ENCODE assay signal across 17 cellular contexts in genomic region chr9:127934248-127934647, GRCh38. TPM values are rescaled to one million over a fixed set of nuclear protein-coding genes. Genes with fewer than 3 reads are reported as not detected.
DNase-seq lines count a peak whose midpoint lies in the region; ATAC-seq and TF ChIP-seq lines count a peak whose summit lies in the region.
"Had no signal": no experiment of that assay in that cellular context is flagged by ENCODE, and none has a peak within 500 bp of the region (broad histone marks: within the 10 kb centered on the region; RNA-seq: fewer than 3 reads in every experiment).

No MANE protein-coding gene starts in this region.

- intact Hi-C loops in adrenal gland (cut with DNase I) = no loop called here

- H3F3A ChIP-seq in DOHH2 (ENCODE audit: control insufficient read depth, insufficient read depth) = peaks cover 11% of the 10 kb centered on the region

- 88 to 98% (median 94%) methylated on average over 4 of the region's 4 CpGs for WGBS in adrenal gland, 4 donors

- TF ChIP-seq CTCF in DOHH2 (IDR thresholded peaks at IDR 0.05; ENCODE audit: low read depth, low read length, poor library complexity, severe bottlenecking) (peak; percentile 39), osteoblast (IDR thresholded peaks at IDR 0.05; ENCODE audit: extremely low read depth, low read depth, low read length) (peak; percentile 7), adrenal gland (IDR thresholded peaks at IDR 0.05) (no peak)

- H3K27ac Mint-ChIP-seq in activated naive CD8-positive, alpha-beta T cell = no peak overlapping the region
- H3K27ac Mint-ChIP-seq in activated naive CD8-positive, alpha-beta T cell treated with anti-CD3 and anti-CD28 coated beads, Interleukin-2, amount 50 U/mL, for 24 hours = no peak overlapping the region
- H3K27ac Mint-ChIP-seq in activated T-helper 17 cell treated with anti-CD3 and anti-CD28 coated beads, Interleukin-2, amount 50 U/mL, for 72 hours = peak overlapping the region; percentile 15
- H3K27ac Mint-ChIP-seq: activated T-helper 2 cell treated with anti-CD3 and anti-CD28 coated beads, Interferon-gamma antibody, Interleukin-2, Interleukin-4, amounts not matched to agents 10 μg/mL and 5 μg/mL and 100 μg/mL, durations not matched to agents 14 hours and 24 hours and 36 hours had no signal

- H3K4me3 Mint-ChIP-seq in activated naive CD8-positive, alpha-beta T cell = peak overlapping the region; percentile 55
- H3K4me3 Mint-ChIP-seq in activated naive CD8-positive, alpha-beta T cell treated with anti-CD3 and anti-CD28 coated beads, Interleukin-2, amount 50 U/mL, for 24 hours = no peak overlapping the region
- no peak overlapping the region for H3K4me3 Mint-ChIP-seq in activated T-helper 17 cell treated with anti-CD3 and anti-CD28 coated beads, Interleukin-2, amount 50 U/mL, for 72 hours

- H3K9me2 ChIP-seq in DOHH2 (replicated peaks; ENCODE audit: control insufficient read depth, low read length) = no peaks in the 10 kb centered on the region

- H3K4me1 ChIP-seq in DOHH2 (ENCODE audit: control insufficient read depth, low read length) = peaks cover 39% of the 10 kb centered on the region
- H3K4me1 ChIP-seq in osteoblast (ENCODE audit: insufficient read depth, low read length) = peaks cover 51% of the 10 kb centered on the region
- peaks cover 23 to 42% of the 10 kb centered on the region in 2 donors for H3K4me1 ChIP-seq in adrenal gland (replicated peaks in 1 of 2)

- H3K4me3 ChIP-seq in DOHH2 (ENCODE audit: low read length) = no peak overlapping the region
- no peak overlapping the region for H3K4me3 ChIP-seq in osteoblast (ENCODE audit: insufficient read depth, low read length)
- H3K4me3 ChIP-seq in adrenal gland = no peak overlapping the region
- H3K4me3 ChIP-seq: coronary artery, thoracic aorta had no signal

- no peak for ATAC-seq in activated naive CD8-positive, alpha-beta T cell treated with anti-CD3 and anti-CD28 coated beads, Interleukin-2, amount 50 U/mL, for 24 hours
- no peak for ATAC-seq in activated T-helper 17 cell treated with anti-CD3 and anti-CD28 coated beads, Interleukin-2, amount 50 U/mL, for 72 hours (replicated peaks)
- ATAC-seq in GM19395 (IDR thresholded peaks at IDR 0.05; ENCODE audit: unreplicated experiment) = no peak
- ATAC-seq: foreskin keratinocyte, left colon had no signal

- H4K20me1 ChIP-seq in DOHH2 (ENCODE audit: control insufficient read depth, insufficient read depth, low read depth, low read length) = peaks cover 3% of the 10 kb centered on the region; the same call in 1 of the 2 replicates
- H4K20me1 ChIP-seq in osteoblast (ENCODE audit: insufficient read depth, low read length) = peaks cover 18% of the 10 kb centered on the region

- H3K27me3 ChIP-seq in DOHH2 (ENCODE audit: control insufficient read depth, low read length) (peaks cover 11% of the 10 kb centered on the region), osteoblast (ENCODE audit: insufficient read depth, low read length) (no peaks in the 10 kb centered on the region), adrenal gland (no peaks in the 10 kb centered on the region)
- H3K27me3 ChIP-seq: foreskin keratinocyte had no signal

- no peak for DNase-seq in activated naive CD8-positive, alpha-beta T cell treated with anti-CD3 and anti-CD28 coated beads, Interleukin-2, amount 50 U/mL, for 24 hours
- DNase-seq in osteoblast (ENCODE audit: insufficient read length, low spot score, missing footprints) (no peak), adrenal gland (no peak), AG08395 (ENCODE audit: low spot score) (no peak)
- DNase-seq: activated CD4-positive, alpha-beta T cell treated with anti-CD3 and anti-CD28 coated beads, Interleukin-2, amount 50 U/mL, for 1 hour; foreskin keratinocyte; left colon; NCI-H2081 treated with DMSO at 0.1 percent for 48 hours; NCI-H524; stimulated activated CD4-positive, alpha-beta T cell treated with anti-CD3 and anti-CD28 coated beads, Interleukin-4, amount 100 ng/mL, for 24 hours had no signal

- H3K79me2 ChIP-seq in DOHH2 (ENCODE audit: control insufficient read depth, low read length) (peaks cover 25% of the 10 kb centered on the region), osteoblast (ENCODE audit: insufficient read depth, low read length) (peaks cover 47% of the 10 kb centered on the region)

- peaks cover 49% of the 10 kb centered on the region for H3K4me1 Mint-ChIP-seq in activated naive CD8-positive, alpha-beta T cell (ENCODE audit: low read depth)
- peaks cover 52% of the 10 kb centered on the region for H3K4me1 Mint-ChIP-seq in activated naive CD8-positive, alpha-beta T cell treated with anti-CD3 and anti-CD28 coated beads, Interleukin-2, amount 50 U/mL, for 24 hours
- H3K4me1 Mint-ChIP-seq in activated T-helper 17 cell treated with anti-CD3 and anti-CD28 coated beads, Interleukin-2, amount 50 U/mL, for 72 hours = peaks cover 38% of the 10 kb centered on the region

- H3K9me3 ChIP-seq in DOHH2 (ENCODE audit: control insufficient read depth, insufficient read depth, low read length) = no peaks in the 10 kb centered on the region
- no peaks in the 10 kb centered on the region for H3K9me3 ChIP-seq in osteoblast (ENCODE audit: low read depth, low read length)
- H3K9me3 ChIP-seq in adrenal gland (replicated peaks in 1 of 3) = no peaks in the 10 kb centered on the region
- H3K9me3 ChIP-seq: thoracic aorta had no signal

- no peak overlapping the region for H3K4me2 ChIP-seq in DOHH2 (ENCODE audit: low read length)
- H3K4me2 ChIP-seq in osteoblast (ENCODE audit: insufficient read depth, low read length) = no peak overlapping the region

- no peak overlapping the region for H2AFZ ChIP-seq in osteoblast (ENCODE audit: low read length)

- H3K36me3 Mint-ChIP-seq in activated naive CD8-positive, alpha-beta T cell = peaks cover 7% of the 10 kb centered on the region
- peaks cover 17% of the 10 kb centered on the region for H3K36me3 Mint-ChIP-seq in activated naive CD8-positive, alpha-beta T cell treated with anti-CD3 and anti-CD28 coated beads, Interleukin-2, amount 50 U/mL, for 24 hours (ENCODE audit: low read depth)
- H3K36me3 Mint-ChIP-seq in activated T-helper 17 cell treated with anti-CD3 and anti-CD28 coated beads, Interleukin-2, amount 50 U/mL, for 72 hours (ENCODE audit: low read depth) = peaks cover 45% of the 10 kb centered on the region

- no peak overlapping the region for H3K27ac ChIP-seq in DOHH2 (ENCODE audit: low read depth, low read length)
- H3K27ac ChIP-seq in osteoblast (ENCODE audit: low read depth, low read length) = no peak overlapping the region
- H3K27ac ChIP-seq in adrenal gland = no peak overlapping the region
- H3K27ac ChIP-seq: coronary artery, foreskin keratinocyte, thoracic aorta had no signal

- peaks cover 9% of the 10 kb centered on the region; the same call in 1 of the 2 replicates for H3K36me3 ChIP-seq in DOHH2 (ENCODE audit: control insufficient read depth, low read length)
- peaks cover 11% of the 10 kb centered on the region for H3K36me3 ChIP-seq in osteoblast (ENCODE audit: insufficient read depth, low read length)
- no peaks in the 10 kb centered on the region for H3K36me3 ChIP-seq in adrenal gland (replicated peaks in 1 of 2)

- H3K9me3 Mint-ChIP-seq in activated naive CD8-positive, alpha-beta T cell (ENCODE audit: low read depth) = no peaks in the 10 kb centered on the region
- H3K9me3 Mint-ChIP-seq in activated naive CD8-positive, alpha-beta T cell treated with anti-CD3 and anti-CD28 coated beads, Interleukin-2, amount 50 U/mL, for 24 hours = no peaks in the 10 kb centered on the region
- H3K9me3 Mint-ChIP-seq in activated T-helper 17 cell treated with anti-CD3 and anti-CD28 coated beads, Interleukin-2, amount 50 U/mL, for 72 hours = no peaks in the 10 kb centered on the region
- H3K9me3 Mint-ChIP-seq: activated T-helper 2 cell treated with anti-CD3 and anti-CD28 coated beads, Interferon-gamma antibody, Interleukin-2, Interleukin-4, amounts not matched to agents 10 μg/mL and 5 μg/mL and 100 μg/mL, durations not matched to agents 14 hours and 24 hours and 36 hours had no signal

- no peak for TF ChIP-seq POLR2A in adrenal gland (IDR thresholded peaks at IDR 0.05)

- H3K27me3 Mint-ChIP-seq in activated naive CD8-positive, alpha-beta T cell = no peaks in the 10 kb centered on the region
- H3K27me3 Mint-ChIP-seq in activated naive CD8-positive, alpha-beta T cell treated with anti-CD3 and anti-CD28 coated beads, Interleukin-2, amount 50 U/mL, for 24 hours = peaks cover 9% of the 10 kb centered on the region
- no peaks in the 10 kb centered on the region for H3K27me3 Mint-ChIP-seq in activated T-helper 17 cell treated with anti-CD3 and anti-CD28 coated beads, Interleukin-2, amount 50 U/mL, for 72 hours

RNA-seq across cellular contexts. Expression of gene DPM2, which starts 3.4 kb away (rescaled TPM):
- 10 to 100 TPM; 29.4 to 54.5 TPM for total RNA-seq in activated T-helper 17 cell treated with anti-CD3 and anti-CD28 coated beads, Interleukin-2, amount 50 U/mL, for 72 hours
- total RNA-seq in osteoblast (10.1 and 11.5 TPM in 2 replicates), adrenal gland (10 to 100 TPM; 18.4 to 46.8 (median 31.4) TPM)
- 10 to 100 TPM; 32.9 to 36.5 (median 35.6) TPM for polyA plus RNA-seq in adrenal gland

RNA-seq across cellular contexts. Expression of gene PIP5KL1, which starts 3.7 kb away (rescaled TPM):
- total RNA-seq in activated T-helper 17 cell treated with anti-CD3 and anti-CD28 coated beads, Interleukin-2, amount 50 U/mL, for 72 hours = 1 to 10 TPM; 2.6 to 3.7 TPM
- 2.2 and 3.5 TPM in 2 replicates for total RNA-seq in osteoblast
- 1 to 10 TPM in 2 of 8 donors, under 1 TPM in 3, not detected in 3; 0.19 to 2.3 (median 0.83) TPM for total RNA-seq in adrenal gland
- polyA plus RNA-seq in adrenal gland = 1 to 10 TPM in 1 of 3 donors, under 1 TPM in 2; 0.22 to 1.5 (median 0.54) TPM

RNA-seq across cellular contexts. Expression of gene ST6GALNAC4, which starts 17.4 kb away (rescaled TPM):
- 10 to 100 TPM; 19.6 to 19.8 TPM for total RNA-seq in activated T-helper 17 cell treated with anti-CD3 and anti-CD28 coated beads, Interleukin-2, amount 50 U/mL, for 72 hours
- total RNA-seq in osteoblast (29.5 and 33.7 TPM in 2 replicates), adrenal gland (10 to 100 TPM in 7 of 8 donors, 1 to 10 TPM in 1; 8.7 to 65.7 (median 24.7) TPM)
- 1 to 10 TPM; 5.3 to 9.2 (median 8.6) TPM for polyA plus RNA-seq in adrenal gland

RNA-seq across cellular contexts. Expression of gene ST6GALNAC6, which starts 34.8 kb away (rescaled TPM):
- total RNA-seq in activated T-helper 17 cell treated with anti-CD3 and anti-CD28 coated beads, Interleukin-2, amount 50 U/mL, for 72 hours = 100 to 1,000 TPM in 1 of 2 donors, 10 to 100 TPM in 1; 61.7 to 124 TPM
- 52.7 and 53.2 TPM in 2 replicates for total RNA-seq in osteoblast
- total RNA-seq in adrenal gland = 100 to 1,000 TPM in 1 of 8 donors, 10 to 100 TPM in 7; 39.1 to 129 (median 68.1) TPM
- polyA plus RNA-seq in adrenal gland = 10 to 100 TPM; 26.7 to 46.9 (median 40.0) TPM

RNA-seq across cellular contexts. Expression of gene EEIG1, which starts 46.5 kb away (rescaled TPM):
- 10 to 100 TPM; 29.6 to 37.8 TPM for total RNA-seq in activated T-helper 17 cell treated with anti-CD3 and anti-CD28 coated beads, Interleukin-2, amount 50 U/mL, for 72 hours
- 18.0 and 20.6 TPM in 2 replicates for total RNA-seq in osteoblast
- total RNA-seq in adrenal gland = 100 to 1,000 TPM in 2 of 8 donors, 10 to 100 TPM in 6; 35.6 to 179 (median 72.0) TPM
- polyA plus RNA-seq in adrenal gland = 10 to 100 TPM; 24.5 to 49.5 (median 32.6) TPM

Comparison
In these comparisons a context has a peak if more than half of its experiments do, and no peak if none do; other contexts are left out.
1. CTCF ChIP-seq: peak in DOHH2 (single experiment) and osteoblast (single experiment); none in adrenal gland (0 of 6).